20 cellular contexts compared by ENCODE assay signal in the genomic region with DNA sequence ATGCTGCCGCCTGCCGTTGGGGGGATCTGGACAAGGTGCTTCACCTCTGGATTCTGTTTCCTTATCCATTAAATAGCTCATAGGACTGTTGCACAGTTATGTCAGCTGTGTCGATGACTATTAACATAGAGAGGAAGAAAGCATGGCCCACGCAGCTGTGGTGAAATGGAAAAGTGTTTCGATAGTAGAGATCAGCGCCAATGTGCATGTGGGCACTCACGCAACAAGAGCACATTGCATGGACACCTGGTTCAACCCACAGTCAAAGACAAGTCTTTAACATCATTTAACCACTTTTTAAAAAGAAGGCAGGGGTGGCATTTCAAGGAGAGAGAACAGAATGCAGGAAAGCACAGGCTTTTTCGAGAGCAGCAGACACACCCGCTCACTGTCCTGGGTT.
DNase-seq lines count a peak whose midpoint lies in the region; FAIRE-seq and TF ChIP-seq lines count a peak whose summit lies in the region.
"Had no signal": no experiment of that assay in that cellular context is flagged by ENCODE, and none has a peak within 500 bp of the region (broad histone marks: within the 10 kb centered on the region; RNA-seq: fewer than 3 reads in every experiment).

No MANE protein-coding gene starts in this region.

- H3K4me1 ChIP-seq in H9 (ENCODE audit: insufficient read depth, low read length), result peaks cover 13% of the 10 kb centered on the region
- no peaks in the 10 kb centered on the region for H3K4me1 ChIP-seq in left ventricle myocardium inferior
- H3K4me1 ChIP-seq: A549, HAP-1 had no signal

- H3K4me1 Mint-ChIP-seq in H9, result peaks cover 42% of the 10 kb centered on the region in 2 experiments
- H3K4me1 Mint-ChIP-seq: CD4-positive, alpha-beta memory T cell had no signal

- no peak overlapping the region for H3K18ac ChIP-seq in H9 (ENCODE audit: insufficient read length, low read depth, low read length)

- H4K91ac ChIP-seq in H9 (ENCODE audit: insufficient read length, low read depth, low read length), result no peak overlapping the region

- no peak overlapping the region for H3T11ph ChIP-seq in H9 (ENCODE audit: low read length)

- H3K27me3 Mint-ChIP-seq in H9 (ENCODE audit: low read depth), result no peaks in the 10 kb centered on the region
- H3K27me3 Mint-ChIP-seq: CD4-positive, alpha-beta memory T cell had no signal

- TF ChIP-seq POLR2A in GM12892 (IDR thresholded peaks at IDR 0.05; ENCODE audit: low read depth, low read length), result no peak

- H3K27ac Mint-ChIP-seq in H9, result peak overlapping the region in 2 of 3 experiments; percentile 66 to 75; a peak in 3 of 7 replicates
- H3K27ac Mint-ChIP-seq: CD4-positive, alpha-beta memory T cell; HFFc6 had no signal

- H3K9me3 ChIP-seq in H9 (ENCODE audit: control insufficient read depth, low read depth, low read length) (no peaks in the 10 kb centered on the region), left ventricle myocardium inferior (replicated peaks) (no peaks in the 10 kb centered on the region)
- H3K9me3 ChIP-seq: A549, HAP-1 had no signal

- WGBS in H9 (ENCODE audit: extremely low coverage, insufficient read length, low lambda C conversion rate), result no CpG with 5 or more reads among the region's 9 CpGs

- no peak overlapping the region for H4K5ac ChIP-seq in H9 (ENCODE audit: insufficient read length, low read depth, low read length)

- TF ChIP-seq CTCF in H9 (conservative IDR thresholded peaks at IDR 0.05) (no peak), dorsolateral prefrontal cortex (IDR thresholded peaks at IDR 0.05 in 54 of 56, conservative IDR thresholded peaks at IDR 0.05 in 2 of 56; ENCODE audit: low read depth in 1 of 56, partially characterized antibody in 56 of 56) (no peak), left ventricle myocardium inferior (IDR thresholded peaks at IDR 0.05; ENCODE audit: borderline replicate concordance) (no peak)

- peak; percentile 37 for DNase-seq in Ammon's horn (ENCODE audit: low spot score)
- no peak for DNase-seq in H9
- DNase-seq in dorsolateral prefrontal cortex, result peak in 3 of 10 donors; percentile 41 to 52 (median 47)
- DNase-seq in superior temporal gyrus (ENCODE audit: extremely low spot score), result peak; percentile 38
- DNase-seq in NOMO-1 treated with dmso at 0.1 percent for 144 hours (lab: John Stamatoyannopoulos, UW; ENCODE audit: unreplicated experiment), result no peak
- no peak for DNase-seq in GM12892 (ENCODE audit: insufficient read length)
- no peak for DNase-seq in left ventricle myocardium inferior
- DNase-seq: 8988T; ACHN; AML-193; C1 segment of cervical spinal cord; Calu3; CD4-positive, alpha-beta memory T cell; COR-L47; DMS53; GF-D8; HFFc6 had no signal

- peaks cover 0 to 5% (median 4%) of the 10 kb centered on the region in 3 experiments; a peak in 3 of 7 replicates for H3K36me3 Mint-ChIP-seq in H9 (ENCODE audit: insufficient read depth in 1 of 3, low read depth in 3 of 3)
- H3K36me3 Mint-ChIP-seq: CD4-positive, alpha-beta memory T cell had no signal

- no peak overlapping the region for H2BK120ac ChIP-seq in H9 (ENCODE audit: low read depth, low read length, poor library complexity, severe bottlenecking)

- no peak for FAIRE-seq in GM12892 (lab: Jason Lieb, UNC)
- FAIRE-seq: A549, GM12891 had no signal

- no peaks in the 10 kb centered on the region for H3K79me1 ChIP-seq in H9 (ENCODE audit: insufficient read depth, low read depth, low read length, poor library complexity, severe bottlenecking)

- H2BK15ac ChIP-seq in H9 (ENCODE audit: low read depth, low read length), result no peak overlapping the region

- H2BK20ac ChIP-seq in H9 (ENCODE audit: low read depth, low read length, poor library complexity, severe bottlenecking), result no peak overlapping the region

- intact Hi-C loops in dorsolateral prefrontal cortex (cut with DNase I) (no loop called here), left ventricle myocardium inferior (cut with micrococcal nuclease) (no loop called here)

- H4K20me1 ChIP-seq in H9 (ENCODE audit: control insufficient read depth, insufficient read depth, insufficient read length), result no peaks in the 10 kb centered on the region

- H3K23me2 ChIP-seq in H9 (ENCODE audit: insufficient read length, low read depth, low read length, poor library complexity, severe bottlenecking), result peaks cover 3% of the 10 kb centered on the region

- H3K4me2 ChIP-seq in H9 (ENCODE audit: insufficient read depth, insufficient read length, low read length), result no peak overlapping the region
- H3K4me2 ChIP-seq: A549 had no signal

- no peak overlapping the region for H2BK5ac ChIP-seq in H9 (ENCODE audit: insufficient read length, low read length)

- H4K8ac ChIP-seq in H9 (replicated peaks; ENCODE audit: insufficient read length, low read depth, low read length), result no peak overlapping the region

- H3K9me3 Mint-ChIP-seq in H9, result no peaks in the 10 kb centered on the region; a peak in 1 of 5 replicates

- H3K4me3 ChIP-seq in dorsolateral prefrontal cortex, result no peak overlapping the region
- no peak overlapping the region for H3K4me3 ChIP-seq in left ventricle myocardium inferior
- H3K4me3 ChIP-seq: A549, HAP-1 had no signal

- H3K14ac ChIP-seq in H9 (ENCODE audit: insufficient read depth, low read length), result no peak overlapping the region

- H3K4ac ChIP-seq in H9 (ENCODE audit: low read depth, low read length), result no peak overlapping the region

- H2BK12ac ChIP-seq in H9 (ENCODE audit: insufficient read length, low read depth, low read length), result no peak overlapping the region

- no peak overlapping the region for H3K56ac ChIP-seq in H9 (ENCODE audit: insufficient read length, low read depth, low read length)

- no peak overlapping the region for H2AK5ac ChIP-seq in H9 (ENCODE audit: insufficient read length, low read length)

- no peaks in the 10 kb centered on the region for H3K27me3 ChIP-seq in H9 (ENCODE audit: insufficient read depth, low read length)
- H3K27me3 ChIP-seq in dorsolateral prefrontal cortex, result no peaks in the 10 kb centered on the region
- H3K27me3 ChIP-seq in left ventricle myocardium inferior (ENCODE audit: low read depth), result no peaks in the 10 kb centered on the region

- no peak overlapping the region for H3K9ac ChIP-seq in H9 (ENCODE audit: extremely low read depth, insufficient read length, low read length)

- H2AFZ ChIP-seq in H9 (ENCODE audit: low read length), result no peak overlapping the region

- H3K4me3 Mint-ChIP-seq in H9, result no peak overlapping the region
- H3K4me3 Mint-ChIP-seq: CD4-positive, alpha-beta memory T cell; HFFc6 had no signal

- no peaks in the 10 kb centered on the region for H3K36me3 ChIP-seq in left ventricle myocardium inferior
- H3K36me3 ChIP-seq: HAP-1 had no signal

- no peak overlapping the region for H3K23ac ChIP-seq in H9 (ENCODE audit: insufficient read length, low read depth, low read length)

- no peaks in the 10 kb centered on the region; the same call in 1 of the 2 replicates for H3K79me2 ChIP-seq in H9 (ENCODE audit: insufficient read depth, low read length)

- no peak overlapping the region for H3K27ac ChIP-seq in H9 (ENCODE audit: insufficient read length, low read depth, low read length)
- peak overlapping the region in 47 of 59 donors; percentile 0 to 79 (median 49) for H3K27ac ChIP-seq in dorsolateral prefrontal cortex
- no peak overlapping the region for H3K27ac ChIP-seq in left ventricle myocardium inferior (replicated peaks)
- H3K27ac ChIP-seq: A549 had no signal

Comparison
In these comparisons a context has a peak if more than half of its experiments do, and no peak if none do; other contexts are left out.
1. DNase-seq: peak in Ammon's horn (single experiment) and superior temporal gyrus (single experiment); none in H9 (single experiment), NOMO-1 treated with dmso at 0.1 percent for 144 hours (single experiment), GM12892 (single experiment) and left ventricle myocardium inferior (single experiment).
2. H3K27ac ChIP-seq: peak in dorsolateral prefrontal cortex (47 of 59); none in H9 (single experiment) and left ventricle myocardium inferior (single experiment).